1 cellular context compared by ENCODE assay signal in genomic region chr7:44971991-44972441, GRCh38.
A peak's percentile ranks its signal among the peaks of the same experiment; 100 is the strongest.
TF ChIP-seq lines count a peak whose summit lies in the region.

No MANE protein-coding gene starts in this region.

TF ChIP-seq in HepG2, 621 proteins besides CTCF, POLR2A, EP300 and RAD21 (continued from another document and continues in another):
- TF ChIP-seq ZNF770 (CRISPR knock-in tag; IDR thresholded peaks at IDR 0.05) (no peak), MEIS2 (CRISPR knock-in tag; IDR thresholded peaks at IDR 0.05) (no peak), CERS6 (CRISPR knock-in tag; IDR thresholded peaks at IDR 0.05) (no peak), DMTF1 (CRISPR knock-in tag; IDR thresholded peaks at IDR 0.05) (no peak), HMG20A (CRISPR knock-in tag; IDR thresholded peaks at IDR 0.05; ENCODE audit: borderline replicate concordance) (peak; percentile 33; the same call in 1 of the 2 replicates), NONO (IDR thresholded peaks at IDR 0.05) (no peak), NONO (CRISPR knock-in tag; conservative IDR thresholded peaks at IDR 0.05) (peak; percentile 80), ZSCAN30 (CRISPR knock-in tag; IDR thresholded peaks at IDR 0.05) (no peak), HMG20B (CRISPR knock-in tag; conservative IDR thresholded peaks at IDR 0.05) (no peak), HNF4G (IDR thresholded peaks at IDR 0.05; ENCODE audit: borderline replicate concordance, low read depth, low read length) (peak; percentile 54; the same call in 1 of the 2 replicates), HNF4G (CRISPR knock-in tag; IDR thresholded peaks at IDR 0.05; ENCODE audit: borderline replicate concordance, low read depth) (no peak), PCBP2 (optimal IDR thresholded peaks at IDR 0.05; ENCODE audit: low read depth, low read length, poor library complexity, severe bottlenecking) (no peak), ZSCAN21 (CRISPR knock-in tag; IDR thresholded peaks at IDR 0.05; ENCODE audit: borderline replicate concordance) (no peak), ZBTB42 (CRISPR knock-in tag; IDR thresholded peaks at IDR 0.05) (no peak), THRA (CRISPR knock-in tag; IDR thresholded peaks at IDR 0.05; ENCODE audit: borderline replicate concordance) (peak; percentile 48; the same call in 1 of the 2 replicates), ZFP41 (CRISPR knock-in tag; IDR thresholded peaks at IDR 0.05; ENCODE audit: borderline replicate concordance) (no peak), ZNF616 (CRISPR knock-in tag; IDR thresholded peaks at IDR 0.05; ENCODE audit: low read depth) (no peak), ARID4A (CRISPR knock-in tag; IDR thresholded peaks at IDR 0.05; ENCODE audit: borderline replicate concordance) (peak; percentile 60; the same call in 1 of the 2 replicates), ZNF260 (CRISPR knock-in tag; IDR thresholded peaks at IDR 0.05; ENCODE audit: borderline replicate concordance, low read depth) (no peak), GPBP1L1 (CRISPR knock-in tag; IDR thresholded peaks at IDR 0.05) (no peak), AGO2 (optimal IDR thresholded peaks at IDR 0.05; ENCODE audit: low read depth, low read length) (no peak), ZNF766 (CRISPR knock-in tag; IDR thresholded peaks at IDR 0.05; ENCODE audit: borderline replicate concordance) (0 out of 2 replicates have a peak, but pooled peaks have one; percentile 40), KLF9 (CRISPR knock-in tag; IDR thresholded peaks at IDR 0.05; ENCODE audit: low read depth) (no peak), TAF15 (IDR thresholded peaks at IDR 0.05; ENCODE audit: low read depth, low read length, poor library complexity, severe bottlenecking) (no peak), ZNF563 (CRISPR knock-in tag; IDR thresholded peaks at IDR 0.05) (no peak), SRF (IDR thresholded peaks at IDR 0.05; ENCODE audit: low read depth, low read length) (no peak), MAFF (IDR thresholded peaks at IDR 0.05; ENCODE audit: low read depth, low read length) (no peak), KDM3A (CRISPR knock-in tag; IDR thresholded peaks at IDR 0.05; ENCODE audit: low read depth) (no peak), ZNF646 (CRISPR knock-in tag; IDR thresholded peaks at IDR 0.05) (no peak), NFKB2 (CRISPR knock-in tag; IDR thresholded peaks at IDR 0.05; ENCODE audit: borderline replicate concordance) (no peak), ZEB1 (IDR thresholded peaks at IDR 0.05; ENCODE audit: insufficient replicate concordance, low read depth) (no peak), ZBTB7A (CRISPR knock-in tag; IDR thresholded peaks at IDR 0.05) (peak; percentile 59; the same call in 1 of the 2 replicates), ZNF468 (CRISPR knock-in tag; IDR thresholded peaks at IDR 0.05) (no peak), SSRP1 (CRISPR knock-in tag; IDR thresholded peaks at IDR 0.05) (no peak), DR1 (CRISPR knock-in tag; IDR thresholded peaks at IDR 0.05) (no peak), GMEB1 (CRISPR knock-in tag; IDR thresholded peaks at IDR 0.05; ENCODE audit: borderline replicate concordance) (0 out of 2 replicates have a peak, but pooled peaks have one; percentile 49)
